Comparison of ENCODE assay signal across 8 cellular contexts in the genomic region with DNA sequence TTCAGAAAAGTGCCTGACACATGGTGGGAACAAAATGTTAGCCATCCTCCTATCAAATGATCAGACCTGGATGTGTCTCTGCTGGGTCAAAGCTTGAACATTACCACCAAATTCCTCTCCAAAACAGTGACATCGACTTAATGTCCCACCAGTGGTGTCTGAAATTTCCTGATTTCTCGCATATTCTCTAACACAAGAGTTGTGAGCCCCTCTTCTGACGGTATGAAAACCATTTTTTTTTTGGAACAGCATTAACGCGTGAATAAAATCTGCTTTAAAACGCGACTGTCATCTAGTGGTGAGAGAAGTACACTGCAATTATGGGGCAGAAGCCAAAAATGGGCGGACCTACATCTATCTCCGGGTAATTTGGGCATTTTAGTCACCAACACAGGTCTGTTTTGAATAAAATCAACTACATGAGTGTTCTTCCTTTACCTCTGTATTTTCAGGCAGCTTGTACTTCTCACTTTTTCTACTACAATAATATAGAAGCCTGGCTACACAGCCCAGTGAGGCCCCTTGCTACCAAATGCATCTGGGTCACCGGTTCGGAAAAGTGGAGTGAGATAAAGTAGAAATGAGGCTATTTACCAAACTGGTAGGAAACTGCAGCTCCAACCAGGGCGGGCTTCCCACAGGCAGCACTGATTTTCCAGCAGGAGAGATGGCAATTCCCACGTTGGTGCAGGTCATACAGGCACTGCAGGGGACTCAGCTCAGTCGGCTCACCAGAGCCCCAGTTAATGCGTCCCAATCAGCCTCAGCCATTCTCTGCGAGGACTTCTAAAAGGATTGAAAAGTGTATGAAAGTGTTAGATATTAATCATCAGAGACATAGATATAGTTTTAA. TPM values are rescaled to one million over a fixed set of nuclear protein-coding genes. Genes with fewer than 3 reads are reported as not detected.
DNase-seq lines count a peak whose midpoint lies in the region; ATAC-seq and TF ChIP-seq lines count a peak whose summit lies in the region.

No MANE protein-coding gene starts in this region.

- DNase-seq in AG20443 (ENCODE audit: low spot score) (peak; percentile 76), GM13976 (ENCODE audit: low spot score) (peak; percentile 67), MV-4-11 (lab: John Stamatoyannopoulos, UW) (peak; percentile 53), T-cell (peak in 27 of 34 experiments; percentile 4 to 52 (median 24)), chondrocyte (ENCODE audit: low spot score) (no peak), lower leg skin (ENCODE audit: low spot score in 2 of 2) (peak in 1 of 2 donors; percentile 48)
- peak; percentile 43 to 46 for DNase-seq in stimulated activated naive CD8-positive, alpha-beta T cell treated with anti-CD3 and anti-CD28 coated beads, Interleukin-15, amount 100 ng/mL, for 72 hours

- H3K27ac Mint-ChIP-seq in T-cell (no peak overlapping the region), chondrocyte (ENCODE audit: unreplicated experiment) (no peak overlapping the region)
- no peak overlapping the region for H3K27ac Mint-ChIP-seq in stimulated activated naive CD8-positive, alpha-beta T cell treated with anti-CD3 and anti-CD28 coated beads, Interleukin-15, amount 100 ng/mL, for 72 hours

- H3K9me3 Mint-ChIP-seq in T-cell, result no peaks in the 10 kb centered on the region
- no peaks in the 10 kb centered on the region for H3K9me3 Mint-ChIP-seq in chondrocyte (ENCODE audit: low read depth)
- no peaks in the 10 kb centered on the region for H3K9me3 Mint-ChIP-seq in stimulated activated naive CD8-positive, alpha-beta T cell treated with anti-CD3 and anti-CD28 coated beads, Interleukin-15, amount 100 ng/mL, for 72 hours

- POLR2A ChIA-PET in T-cell (lab: Charles Lee), result no interaction called here

- no peak overlapping the region for H3K4me3 ChIP-seq in lower leg skin (ENCODE audit: low read depth, poor library complexity, severe bottlenecking)

- CTCF ChIA-PET in T-cell (lab: Charles Lee), result interaction anchor here (0.6 to 2.5 kb wide), 12 partner anchors 13 to 502 kb away, joined by 3 to 8 read pairs (median 4); partner anchors contain the start of gene RRBP1 (in 1 of the 2)

- in situ Hi-C loops in GM13976 (cut with MboI; ENCODE audit: low sequenced_read_pairs, unreplicated experiment), result no loop called here

- no peak for TF ChIP-seq POLR2A in lower leg skin (IDR thresholded peaks at IDR 0.05)

- H3K4me1 Mint-ChIP-seq in T-cell (peaks cover 7 to 23% (median 14%) of the 10 kb centered on the region in 3 donors), chondrocyte (ENCODE audit: low read depth) (peaks cover 32% of the 10 kb centered on the region)
- peaks cover 27% of the 10 kb centered on the region for H3K4me1 Mint-ChIP-seq in stimulated activated naive CD8-positive, alpha-beta T cell treated with anti-CD3 and anti-CD28 coated beads, Interleukin-15, amount 100 ng/mL, for 72 hours

- no peak overlapping the region for H3K4me3 Mint-ChIP-seq in T-cell
- no peak overlapping the region for H3K4me3 Mint-ChIP-seq in chondrocyte (ENCODE audit: unreplicated experiment)
- no peak overlapping the region for H3K4me3 Mint-ChIP-seq in stimulated activated naive CD8-positive, alpha-beta T cell treated with anti-CD3 and anti-CD28 coated beads, Interleukin-15, amount 100 ng/mL, for 72 hours

- TF ChIP-seq CTCF in GM13976 (IDR thresholded peaks at IDR 0.05; ENCODE audit: borderline replicate concordance, control extremely low read depth, extremely low read depth, insufficient read depth, missing control alignments), result peak; percentile 86
- TF ChIP-seq CTCF in chondrocyte (IDR thresholded peaks at IDR 0.05), result peak; percentile 97
- peak; percentile 36 to 87 (median 67) for TF ChIP-seq CTCF in lower leg skin (IDR thresholded peaks at IDR 0.05)

- WGBS in lower leg skin, 2 donors, result 17 to 21% methylated on average over 16 of the region's 16 CpGs

- H3K36me3 Mint-ChIP-seq in T-cell (no peaks in the 10 kb centered on the region), chondrocyte (ENCODE audit: low read depth) (no peaks in the 10 kb centered on the region)

- ATAC-seq in T-cell (replicated peaks in 1 of 4), result peak; percentile 74 to 87 (median 80)
- peak; percentile 44 for ATAC-seq in stimulated activated naive CD8-positive, alpha-beta T cell treated with anti-CD3 and anti-CD28 coated beads, Interleukin-15, amount 100 ng/mL, for 72 hours
- no peak for ATAC-seq in GM19397 (IDR thresholded peaks at IDR 0.05; ENCODE audit: unreplicated experiment)

- intact Hi-C loops in lower leg skin (cut with DNase I; ENCODE audit: low total_unique reads), result no loop called here

- H3K27me3 Mint-ChIP-seq in T-cell, result peaks cover 4 to 6% of the 10 kb centered on the region in 2 donors
- H3K27me3 Mint-ChIP-seq in chondrocyte (ENCODE audit: low read depth), result no peaks in the 10 kb centered on the region
- H3K27me3 Mint-ChIP-seq in stimulated activated naive CD8-positive, alpha-beta T cell treated with anti-CD3 and anti-CD28 coated beads, Interleukin-15, amount 100 ng/mL, for 72 hours, result peaks cover 47% of the 10 kb centered on the region

RNA-seq across cellular contexts. Expression of gene MGME1, which starts 27.4 kb away (rescaled TPM):
- 10 to 100 TPM in 3 of 5 donors, 1 to 10 TPM in 2; 7.3 to 15.0 (median 12.8) TPM for total RNA-seq in T-cell
- 13.6 to 21.3 TPM (median 15.1 TPM) in 3 replicates for total RNA-seq in chondrocyte
- 10 to 100 TPM; 21.9 to 36.3 (median 33.5) TPM for total RNA-seq in lower leg skin

RNA-seq across cellular contexts. Expression of gene SNX5, which starts 27.6 kb away (rescaled TPM):
- total RNA-seq in T-cell (10 to 100 TPM; 53.6 to 68.9 (median 56.7) TPM), chondrocyte (74.1 to 133 TPM (median 82.5 TPM) in 3 replicates), lower leg skin (10 to 100 TPM; 44.6 to 70.7 (median 66.0) TPM)
